ENCODE assay signal across 23 cellular contexts in the genomic region with DNA sequence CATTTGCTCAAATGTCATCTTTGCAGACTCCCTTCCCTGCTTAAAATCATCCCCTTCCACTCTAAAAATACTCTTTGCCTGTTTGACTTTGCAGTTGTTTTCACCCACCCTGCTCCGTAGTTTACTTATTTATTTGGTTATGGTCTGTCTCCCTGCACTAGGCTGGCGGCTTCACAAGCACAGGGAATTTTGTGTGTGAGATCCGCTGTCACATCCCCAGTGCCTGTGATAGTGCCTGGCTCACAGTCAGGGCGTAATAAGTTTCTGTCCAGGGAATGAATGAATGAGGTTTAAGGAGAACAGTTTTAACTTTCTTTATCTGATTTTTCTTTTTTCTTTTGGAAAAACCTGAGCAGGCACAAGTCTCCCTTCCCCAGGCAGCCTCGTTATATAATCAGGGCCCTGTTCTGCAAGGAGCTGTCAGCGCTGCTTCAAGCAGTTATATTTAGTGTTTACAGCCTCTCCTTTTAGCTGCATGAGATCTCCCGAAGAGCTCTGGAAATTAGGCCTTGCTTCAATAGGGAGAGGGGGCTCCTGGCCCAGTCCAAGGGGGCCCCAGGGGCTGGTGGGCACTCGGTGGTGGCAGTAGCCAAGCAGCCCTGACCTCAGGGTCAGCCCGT. TPM values are rescaled to one million over a fixed set of nuclear protein-coding genes. Genes with fewer than 3 reads are reported as not detected.
"Had no signal": no experiment of that assay in that cellular context is flagged by ENCODE, and none has a peak within 500 bp of the region (broad histone marks: within the 10 kb centered on the region; RNA-seq: fewer than 3 reads in every experiment).

No MANE protein-coding gene starts in this region.

- H3K4me3 Mint-ChIP-seq: activated B cell treated with CpG ODN at 0.5 μM for 24 hours; activated CD4-positive, alpha-beta T cell treated with anti-CD3 and anti-CD28 coated beads, Interleukin-2, amount 10 ng/mL, durations not matched to agents 24 days and 14 days; activated CD8-positive, alpha-beta memory T cell treated with anti-CD3 and anti-CD28 coated beads, Interleukin-2, amount 10 ng/mL, durations not matched to agents 7 days and 5 days; activated naive CD4-positive, alpha-beta T cell treated with anti-CD3 and anti-CD28 coated beads for 36 hours; activated naive CD8-positive, alpha-beta T cell; activated T-cell treated with anti-CD3 and anti-CD28 coated beads, Interleukin-2, amount 50 U/mL, for 24 hours; T-helper 17 cell had no signal

- H3K27ac Mint-ChIP-seq: activated B cell treated with CpG ODN at 0.5 μM for 24 hours; activated CD4-positive, alpha-beta T cell treated with anti-CD3 and anti-CD28 coated beads, Interleukin-2, amount 10 ng/mL, durations not matched to agents 24 days and 14 days; activated CD8-positive, alpha-beta memory T cell treated with anti-CD3 and anti-CD28 coated beads, Interleukin-2, amount 10 ng/mL, durations not matched to agents 7 days and 5 days; activated naive CD4-positive, alpha-beta T cell treated with anti-CD3 and anti-CD28 coated beads for 36 hours; activated naive CD8-positive, alpha-beta T cell; activated T-cell treated with anti-CD3 and anti-CD28 coated beads, Interleukin-2, amount 50 U/mL, for 24 hours; T-helper 17 cell had no signal

- H3K27me3 ChIP-seq: Peyer's patch had no signal

- H3K36me3 ChIP-seq: Peyer's patch had no signal

- H3K9me3 ChIP-seq: Peyer's patch had no signal

- DNase-seq: activated B cell treated with CpG ODN at 0.5 μM for 24 hours; activated CD4-positive, alpha-beta T cell treated with anti-CD3 and anti-CD28 coated beads for 1 hour; activated CD4-positive, alpha-beta T cell treated with anti-CD3 and anti-CD28 coated beads, Interleukin-2, amount 10 ng/mL, durations not matched to agents 24 days and 14 days; activated CD4-positive, alpha-beta T cell treated with anti-CD3 and anti-CD28 coated beads, Interleukin-2, amount 50 U/mL, for 48 hours; activated CD8-positive, alpha-beta memory T cell treated with anti-CD3 and anti-CD28 coated beads, Interleukin-2, amount 10 ng/mL, durations not matched to agents 7 days and 5 days; activated gamma-delta T cell; activated naive CD4-positive, alpha-beta T cell treated with anti-CD3 and anti-CD28 coated beads for 36 hours; activated T-cell treated with anti-CD3 and anti-CD28 coated beads, Interleukin-2, amount 50 U/mL, for 24 hours; Karpas-422; MM.1S; NCI-H1105; NCI-H1436; NCI-H187; NCI-H2081 treated with DMSO at 0.1 percent for 48 hours; NCI-H446; NCI-H524; Peyer's patch; SHP77 treated with DMSO at 0.1 percent for 48 hours; T-helper 17 cell; T1000 had no signal

- H3K27ac ChIP-seq: Peyer's patch, RWPE1 had no signal

- H3K9me3 Mint-ChIP-seq: activated CD4-positive, alpha-beta T cell treated with anti-CD3 and anti-CD28 coated beads, Interleukin-2, amount 10 ng/mL, durations not matched to agents 24 days and 14 days; activated naive CD4-positive, alpha-beta T cell treated with anti-CD3 and anti-CD28 coated beads for 36 hours; activated T-cell treated with anti-CD3 and anti-CD28 coated beads, Interleukin-2, amount 50 U/mL, for 24 hours had no signal

- H3K36me3 Mint-ChIP-seq: activated CD8-positive, alpha-beta memory T cell treated with anti-CD3 and anti-CD28 coated beads, Interleukin-2, amount 10 ng/mL, durations not matched to agents 7 days and 5 days; activated naive CD8-positive, alpha-beta T cell had no signal

- ATAC-seq: activated CD8-positive, alpha-beta memory T cell treated with anti-CD3 and anti-CD28 coated beads, Interleukin-2, amount 10 ng/mL, durations not matched to agents 7 days and 5 days; K562; T-helper 17 cell had no signal

- H3K4me3 ChIP-seq: K562, Peyer's patch had no signal

- H3K4me1 Mint-ChIP-seq: activated B cell treated with CpG ODN at 0.5 μM for 24 hours; activated CD4-positive, alpha-beta T cell treated with anti-CD3 and anti-CD28 coated beads, Interleukin-2, amount 10 ng/mL, durations not matched to agents 24 days and 14 days; T-helper 17 cell had no signal

- H3K4me1 ChIP-seq: Peyer's patch had no signal

RNA-seq across cellular contexts. Expression of gene TMEM132B, which starts 13.8 kb away (rescaled TPM):
- total RNA-seq: activated B cell treated with CpG ODN at 0.5 μM for 24 hours; activated CD4-positive, alpha-beta T cell treated with anti-CD3 and anti-CD28 coated beads, Interleukin-2, amount 10 ng/mL, durations not matched to agents 24 days and 14 days; activated CD8-positive, alpha-beta memory T cell treated with anti-CD3 and anti-CD28 coated beads, Interleukin-2, amount 10 ng/mL, durations not matched to agents 7 days and 5 days; activated naive CD4-positive, alpha-beta T cell treated with anti-CD3 and anti-CD28 coated beads for 36 hours; T-helper 17 cell had no signal
